ENCODE assay signal across 11 cellular contexts in genomic region chr9:15966471-15966870, GRCh38.
"Had no signal": no experiment of that assay in that cellular context is flagged by ENCODE, and none has a peak within 500 bp of the region (broad histone marks: within the 10 kb centered on the region; RNA-seq: fewer than 3 reads in every experiment).

No MANE protein-coding gene starts in this region.

- ATAC-seq: HCT116 had no signal

- H3K36me3 ChIP-seq: HAP-1 had no signal

- H3K4me3 Mint-ChIP-seq: GM23338, H9, HFFc6 had no signal

- H3K4me3 ChIP-seq: GM23248, GM23338, HAP-1 had no signal

- H3K9me3 Mint-ChIP-seq: GM23338, H9, HFFc6 had no signal

- DNase-seq: GM23248, GOT3, H7, H9, HCEC 1CT, HFFc6 had no signal

- FAIRE-seq: H1, H54 had no signal

- H3K9ac ChIP-seq: GM23248 had no signal

- H2AFZ ChIP-seq: GM23248, GM23338 had no signal

- H3K9me3 ChIP-seq: HAP-1 had no signal

- H3K4me1 Mint-ChIP-seq: GM23338, H9 had no signal

- H3K4me1 ChIP-seq: HAP-1 had no signal

- H3K27ac ChIP-seq: GM23248 had no signal

- H3K4me2 ChIP-seq: GM23338 had no signal

- H3K27ac Mint-ChIP-seq: GM23338, H9, HFFc6 had no signal
